In genomic region chr9:136109351-136110081, GRCh38 we compare ENCODE assay signal across 1 cellular context.
TF ChIP-seq lines count a peak whose summit lies in the region.

No MANE protein-coding gene starts in this region.

TF ChIP-seq in SK-N-SH, 30 proteins besides CTCF, POLR2A, EP300 and RAD21 (continued from another document):
- peak; percentile 84 for TF ChIP-seq MAX (IDR thresholded peaks at IDR 0.05; ENCODE audit: low read depth)
- TF ChIP-seq JUND (IDR thresholded peaks at IDR 0.05) = no peak; the same call in 1 of the 2 replicates
- TF ChIP-seq SMC3 (IDR thresholded peaks at IDR 0.05; ENCODE audit: low read depth, low read length) = 0 out of 2 replicates have a peak, but pooled peaks have one; percentile 17
- peak; percentile 86 for TF ChIP-seq RCOR1 (IDR thresholded peaks at IDR 0.05; ENCODE audit: low read length)
- no peak for TF ChIP-seq EZH2phosphoT487 (IDR thresholded peaks at IDR 0.05; ENCODE audit: borderline replicate concordance, low read depth)
- TF ChIP-seq NRF1 (IDR thresholded peaks at IDR 0.05; ENCODE audit: low read depth, low read length) = no peak
- no peak for TF ChIP-seq MEF2A (IDR thresholded peaks at IDR 0.05; ENCODE audit: borderline replicate concordance, low read depth)
- TF ChIP-seq POLR2AphosphoS5 (IDR thresholded peaks at IDR 0.05; ENCODE audit: low read depth, low read length) = peak; percentile 61
- peak; percentile 60; the same call in 1 of the 2 replicates for TF ChIP-seq RXRA (IDR thresholded peaks at IDR 0.05; ENCODE audit: borderline replicate concordance, low read depth)
- TF ChIP-seq TEAD4 (IDR thresholded peaks at IDR 0.05; ENCODE audit: borderline replicate concordance, insufficient read depth) = peak; percentile 49; the same call in 1 of the 2 replicates
- TF ChIP-seq CHD2 (IDR thresholded peaks at IDR 0.05; ENCODE audit: low read length, partially characterized antibody) = peak; percentile 95
- TF ChIP-seq YY1 (IDR thresholded peaks at IDR 0.05; ENCODE audit: low read depth) = no peak
- peak; percentile 36; the same call in 1 of the 2 replicates for TF ChIP-seq FOXM1 (IDR thresholded peaks at IDR 0.05; ENCODE audit: low read depth)
- TF ChIP-seq MXI1 (IDR thresholded peaks at IDR 0.05; ENCODE audit: low read depth, low read length) = peak; percentile 90
- TF ChIP-seq SIN3A (IDR thresholded peaks at IDR 0.05; ENCODE audit: borderline replicate concordance, low read depth, low read length) = peak; percentile 68; the same call in 1 of the 2 replicates
- peak; percentile 81 for TF ChIP-seq PBX3 (IDR thresholded peaks at IDR 0.05)
- peak; percentile 87 for TF ChIP-seq TCF12 (IDR thresholded peaks at IDR 0.05)
- TF ChIP-seq FOSL2 (IDR thresholded peaks at IDR 0.05; ENCODE audit: borderline replicate concordance, low read depth) = peak; percentile 82; the same call in 1 of the 2 replicates
- peak; percentile 98 for TF ChIP-seq NFIC (IDR thresholded peaks at IDR 0.05; ENCODE audit: borderline replicate concordance)
- no peak for TF ChIP-seq GATA2 (CRISPR knock-in tag; IDR thresholded peaks at IDR 0.05)
- peak; percentile 59; the same call in 1 of the 2 replicates for TF ChIP-seq USF1 (IDR thresholded peaks at IDR 0.05; ENCODE audit: borderline replicate concordance, low read depth)
- TF ChIP-seq USF2 (IDR thresholded peaks at IDR 0.05; ENCODE audit: borderline replicate concordance, low read depth, low read length) = no peak
- no peak for TF ChIP-seq FOXJ3 (CRISPR knock-in tag; IDR thresholded peaks at IDR 0.05)
- TF ChIP-seq IRF3 (IDR thresholded peaks at IDR 0.05; ENCODE audit: low read depth, low read length) = no peak
- TF ChIP-seq ELF1 (IDR thresholded peaks at IDR 0.05) = no peak
- no peak for TF ChIP-seq GABPA (IDR thresholded peaks at IDR 0.05; ENCODE audit: low read depth)
